ENCODE assay signal across 1 cellular context in genomic region chr1:6185151-6185550, GRCh38.
TF ChIP-seq lines count a peak whose summit lies in the region.

No MANE protein-coding gene starts in this region.

TF ChIP-seq in H1, 55 proteins besides CTCF, POLR2A, EP300 and RAD21:
- TF ChIP-seq HDAC2 (IDR thresholded peaks at IDR 0.05; ENCODE audit: borderline replicate concordance in 1 of 2, low read depth in 2 of 2, low read length in 2 of 2) (no peak), NRF1 (IDR thresholded peaks at IDR 0.05; ENCODE audit: low read depth, low read length) (no peak), SAP30 (IDR thresholded peaks at IDR 0.05; ENCODE audit: insufficient read depth, insufficient replicate concordance, low read length) (no peak), RBBP5 (IDR thresholded peaks at IDR 0.05; ENCODE audit: borderline replicate concordance, low read depth, low read length) (no peak)
TF ChIP-seq in H1: peak in this region for 0.
